ENCODE assay signal across 24 cellular contexts in genomic region chr15:51205050-51205707, GRCh38.
"Had no signal": no experiment of that assay in that cellular context is flagged by ENCODE, and none has a peak within 500 bp of the region (broad histone marks: within the 10 kb centered on the region; RNA-seq: fewer than 3 reads in every experiment).

No MANE protein-coding gene starts in this region.

- ATAC-seq: activated CD4-positive, CD25-positive, alpha-beta regulatory T cell treated with anti-CD3 and anti-CD28 coated beads, Interleukin-2, amount 50 U/mL, for 24 hours; activated CD8-positive, alpha-beta T cell treated with anti-CD3 and anti-CD28 coated beads for 36 hours; SK-N-SH treated with all-trans-retinoic acid at 6 μM for 48 hours had no signal

- H3K4me3 ChIP-seq: adrenal gland, MG63, Peyer's patch, SJSA1 had no signal

- DNase-seq: activated CD4-positive, alpha-beta T cell treated with anti-CD3 and anti-CD28 coated beads for 4 hours; activated CD8-positive, alpha-beta memory T cell treated with anti-CD3 and anti-CD28 coated beads, Interleukin-2, amount 50 U/mL, for 4 hours; activated CD8-positive, alpha-beta T cell treated with anti-CD3 and anti-CD28 coated beads for 36 hours; activated naive CD4-positive, alpha-beta T cell treated with anti-CD3 and anti-CD28 coated beads, Interleukin-2, amount 50 U/mL, for 16 hours; activated naive CD8-positive, alpha-beta T cell treated with anti-CD3 and anti-CD28 coated beads, Interleukin-2, amount 10 ng/mL, durations not matched to agents 7 days and 5 days; activated T-cell treated with anti-CD3 and anti-CD28 coated beads, Interleukin-2, amount 50 U/mL, for 1 hour; adrenal gland; anterior cingulate cortex; KG1; MG63; MV-4-11; NCI-H1092 treated with DMSO at 0.1 percent for 48 hours; NCI-H1417 treated with DMSO at 0.1 percent for 48 hours; NCI-H1694; NCI-H2029 treated with DMSO at 0.1 percent for 48 hours; NCI-H345; NCI-H510A; NCI-H526 treated with DMSO at 0.1 percent for 48 hours; Peyer's patch; Right ventricle myocardium superior; SW 1271 had no signal

- H3K4me1 ChIP-seq: adrenal gland, Peyer's patch, SJSA1 had no signal

- H3K9me3 ChIP-seq: adrenal gland, Peyer's patch, SJSA1 had no signal

- H3K36me3 ChIP-seq: adrenal gland, MG63, Peyer's patch, SJSA1 had no signal
